18 cellular contexts compared by ENCODE assay signal in genomic region chr2:128373346-128374000, GRCh38. TPM values are rescaled to one million over a fixed set of nuclear protein-coding genes. Genes with fewer than 3 reads are reported as not detected.
DNase-seq lines count a peak whose midpoint lies in the region; ATAC-seq and TF ChIP-seq lines count a peak whose summit lies in the region.
"Had no signal": no experiment of that assay in that cellular context is flagged by ENCODE, and none has a peak within 500 bp of the region (broad histone marks: within the 10 kb centered on the region; RNA-seq: fewer than 3 reads in every experiment).

No MANE protein-coding gene starts in this region.

- H3K36me3 ChIP-seq in prostate gland (no peaks in the 10 kb centered on the region), vagina (no peaks in the 10 kb centered on the region)
- H3K36me3 ChIP-seq: adrenal gland, gastrocnemius medialis had no signal

- ATAC-seq in left ventricle myocardium superior (no peak), foreskin keratinocyte (peak; percentile 64)
- ATAC-seq: gastrocnemius medialis, PC-3 had no signal

- H3K4me3 ChIP-seq in prostate gland (no peak overlapping the region), vagina (no peak overlapping the region)
- H3K4me3 ChIP-seq: adrenal gland, gastrocnemius medialis had no signal

- DNase-seq in cardiac septum (ENCODE audit: low spot score) (peak; percentile 60), left ventricle myocardium superior (no peak), foreskin keratinocyte (peak; percentile 60 to 76), prostate gland (ENCODE audit: low spot score) (no peak), vagina (ENCODE audit: extremely low spot score in 2 of 2) (no peak), NCI-H2107 (lab: John Stamatoyannopoulos, UW) (no peak), NCI-H2029 treated with DMSO at 0.1 percent for 48 hours (lab: John Stamatoyannopoulos, UW) (no peak), DMS79 (lab: John Stamatoyannopoulos, UW) (no peak)
- DNase-seq: activated CD4-positive, alpha-beta T cell treated with anti-CD3 and anti-CD28 coated beads, Interleukin-2, amount 50 U/mL, for 4 hours; activated T-cell treated with anti-CD3 and anti-CD28 coated beads, Interleukin-2, amount 50 U/mL, for 4 hours; DMS53; gastrocnemius medialis; NCI-H1048; NCI-H69; PC-3; stimulated activated CD4-positive, alpha-beta T cell treated with anti-CD3 and anti-CD28 coated beads, Interleukin-4, amount 100 ng/mL, for 24 hours had no signal

- intact Hi-C loops in cardiac septum (cut with DNase I) (no loop called here), left ventricle myocardium superior (cut with micrococcal nuclease) (no loop called here), prostate gland (cut with DNase I) (no loop called here), vagina (cut with DNase I) (no loop called here)

- no peak for TF ChIP-seq CTCF in foreskin keratinocyte (conservative IDR thresholded peaks at IDR 0.05)
- no peak for TF ChIP-seq CTCF in prostate gland (IDR thresholded peaks at IDR 0.05)
- TF ChIP-seq CTCF in vagina (IDR thresholded peaks at IDR 0.05): no peak

- 66% methylated on average over 12 of the region's 12 CpGs for WGBS in prostate gland

- peak overlapping the region; percentile 8 for H3K27ac ChIP-seq in foreskin keratinocyte
- H3K27ac ChIP-seq in prostate gland: peak overlapping the region; percentile 28 to 45
- peak overlapping the region; percentile 37 for H3K27ac ChIP-seq in vagina
- H3K27ac ChIP-seq: adrenal gland, C4-2B, gastrocnemius medialis had no signal

- no peak for TF ChIP-seq POLR2A in prostate gland (IDR thresholded peaks at IDR 0.05)
- no peak for TF ChIP-seq POLR2A in vagina (IDR thresholded peaks at IDR 0.05)

- peaks cover 28% of the 10 kb centered on the region for H3K4me1 ChIP-seq in foreskin keratinocyte
- peaks cover 13% of the 10 kb centered on the region for H3K4me1 ChIP-seq in prostate gland (replicated peaks)
- H3K4me1 ChIP-seq in vagina: peaks cover 94% of the 10 kb centered on the region
- H3K4me1 ChIP-seq: gastrocnemius medialis had no signal

- H3K27me3 ChIP-seq in foreskin keratinocyte: no peaks in the 10 kb centered on the region
- no peaks in the 10 kb centered on the region for H3K27me3 ChIP-seq in prostate gland (replicated peaks; ENCODE audit: insufficient read depth)
- no peaks in the 10 kb centered on the region for H3K27me3 ChIP-seq in vagina
- H3K27me3 ChIP-seq: adrenal gland, gastrocnemius medialis had no signal

- no peaks in the 10 kb centered on the region for H3K9me3 ChIP-seq in prostate gland
- H3K9me3 ChIP-seq in vagina: no peaks in the 10 kb centered on the region
- H3K9me3 ChIP-seq: adrenal gland, gastrocnemius medialis had no signal

RNA-seq across cellular contexts. Expression of gene HS6ST1, which starts 54.8 kb away (rescaled TPM):
- 14.4 TPM for total RNA-seq in cardiac septum
- total RNA-seq in left ventricle myocardium superior: 35.2 TPM
- 26.6 and 31.3 TPM in 2 replicates for total RNA-seq in foreskin keratinocyte
- 15.8 and 17.9 TPM in 2 replicates for polyA plus RNA-seq in foreskin keratinocyte
- 100 to 1,000 TPM in 1 of 2 donors, 10 to 100 TPM in 1; 69.0 to 233 TPM for total RNA-seq in prostate gland
- 68.5 TPM for total RNA-seq in vagina

Comparison
In these comparisons a context has a peak if more than half of its experiments do, and no peak if none do; other contexts are left out.
1. DNase-seq: peak in cardiac septum (single experiment) and foreskin keratinocyte (2 of 2); none in left ventricle myocardium superior (single experiment), prostate gland (single experiment), vagina (0 of 2), NCI-H2107 (single experiment), NCI-H2029 treated with DMSO at 0.1 percent for 48 hours (single experiment) and DMS79 (single experiment).
2. Peak in every context shown above with its lines, with median percentiles within 50 percentile points of each other: H3K27ac ChIP-seq.